Comparison of ENCODE assay signal across 8 cellular contexts in the genomic region with DNA sequence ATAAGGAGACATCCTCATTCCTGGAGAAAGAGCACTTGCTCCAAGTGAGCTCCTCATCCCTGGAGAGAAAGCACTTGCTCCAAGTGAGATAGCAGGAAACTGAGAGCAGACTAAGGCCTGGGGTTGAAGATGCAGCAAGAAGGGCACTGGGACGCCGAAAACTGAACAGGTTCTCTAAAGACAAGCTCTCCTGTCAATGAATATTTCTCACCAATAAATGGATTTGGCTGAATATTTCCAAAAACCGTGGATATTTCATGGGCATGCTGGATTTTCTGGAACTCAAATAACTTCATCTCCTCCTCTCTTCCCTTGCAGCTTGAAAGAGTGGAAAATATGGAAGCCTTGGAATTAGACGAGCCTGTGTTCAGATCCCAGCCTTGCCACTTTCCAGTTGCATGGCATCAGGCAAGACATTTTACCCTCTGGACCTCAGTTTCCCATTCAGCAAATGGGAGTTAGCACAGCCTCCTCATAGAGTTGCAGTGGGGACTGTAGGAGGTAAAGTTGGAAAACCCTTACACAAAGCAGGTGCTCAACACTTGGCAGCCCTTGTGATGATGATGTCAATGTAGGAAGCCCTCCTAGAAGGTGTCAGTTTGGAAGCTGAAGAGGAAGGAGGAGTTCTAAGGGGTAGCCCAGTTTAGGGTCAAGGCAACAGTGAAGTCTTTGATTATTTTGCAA. TPM values are rescaled to one million over a fixed set of nuclear protein-coding genes. Genes with fewer than 3 reads are reported as not detected.
"Had no signal": no experiment of that assay in that cellular context is flagged by ENCODE, and none has a peak within 500 bp of the region (broad histone marks: within the 10 kb centered on the region; RNA-seq: fewer than 3 reads in every experiment).

No MANE protein-coding gene starts in this region.

- H3K27ac Mint-ChIP-seq: IgD-negative memory B cell had no signal

- H3K36me3 Mint-ChIP-seq: IgD-negative memory B cell had no signal

- DNase-seq: IMR-90, KBM-7 had no signal

- H3K4me3 ChIP-seq: K562 had no signal

- ATAC-seq: HepG2, K562 had no signal

- H3K4me3 Mint-ChIP-seq: IgD-negative memory B cell had no signal

- H3K4me1 Mint-ChIP-seq: IgD-negative memory B cell had no signal

- H3K27ac ChIP-seq: HL-60 had no signal

RNA-seq across cellular contexts. Expression of a gene that starts 4.4 kb away (rescaled TPM):
- total RNA-seq: HepG2, HT-29, HT1080, IMR-90, K562 had no signal
- polyA plus RNA-seq: HepG2, IgD-negative memory B cell, IMR-90, K562 had no signal

RNA-seq across cellular contexts. Expression of a gene that starts 14.4 kb away (rescaled TPM):
- total RNA-seq: HepG2, HT-29, IMR-90, K562 had no signal
- polyA plus RNA-seq: HepG2, IgD-negative memory B cell, IMR-90, K562 had no signal

RNA-seq across cellular contexts. Expression of a gene that starts 32.4 kb away (rescaled TPM):
- total RNA-seq: HepG2, HT-29, HT1080, K562 had no signal
- polyA plus RNA-seq: HepG2, IgD-negative memory B cell, K562 had no signal

RNA-seq across cellular contexts. Expression of a gene that starts 52.6 kb away (rescaled TPM):
- total RNA-seq: HepG2, HT-29 had no signal
- polyA plus RNA-seq: IgD-negative memory B cell had no signal
